Comparison of ENCODE assay signal across 12 cellular contexts in genomic region chr2:98868548-98869271, GRCh38.
DNase-seq lines count a peak whose midpoint lies in the region; ATAC-seq lines count a peak whose summit lies in the region.
"Had no signal": no experiment of that assay in that cellular context is flagged by ENCODE, and none has a peak within 500 bp of the region (broad histone marks: within the 10 kb centered on the region; RNA-seq: fewer than 3 reads in every experiment).

No MANE protein-coding gene starts in this region.

- H3K4me2 ChIP-seq in trophoblast cell (ENCODE audit: low read length): no peak overlapping the region

- no peaks in the 10 kb centered on the region for H3K27me3 ChIP-seq in trophoblast cell (ENCODE audit: insufficient read depth, low read length)
- H3K27me3 ChIP-seq: testis had no signal

- H4K12ac ChIP-seq in trophoblast cell (ENCODE audit: low read depth, low read length): no peak overlapping the region

- no peak overlapping the region for H3K18ac ChIP-seq in trophoblast cell (ENCODE audit: low read length)

- no peak overlapping the region for H3K27ac ChIP-seq in trophoblast cell (ENCODE audit: low read depth, low read length)
- H3K27ac ChIP-seq: testis had no signal

- H4K91ac ChIP-seq in trophoblast cell (ENCODE audit: low read depth, low read length): no peak overlapping the region

- peaks cover 0 to 2% of the 10 kb centered on the region in 2 donors for H3K9me3 Mint-ChIP-seq in effector memory CD8-positive, alpha-beta T cell
- H3K9me3 Mint-ChIP-seq: nephron had no signal

- no peak overlapping the region for H4K8ac ChIP-seq in trophoblast cell (ENCODE audit: low read depth, low read length)

- H2BK12ac ChIP-seq in trophoblast cell (ENCODE audit: low read length): no peak overlapping the region

- WGBS in trophoblast cell (ENCODE audit: extremely low coverage, insufficient coverage, insufficient read length): no CpG with 5 or more reads among the region's 10 CpGs

- H2AK5ac ChIP-seq in trophoblast cell (ENCODE audit: low read length): no peak overlapping the region

- H3K4me3 Mint-ChIP-seq in effector memory CD8-positive, alpha-beta T cell: peak overlapping the region; percentile 72 to 84
- H3K4me3 Mint-ChIP-seq: nephron had no signal

- no peak overlapping the region for H3K4ac ChIP-seq in trophoblast cell (ENCODE audit: low read depth, low read length)

- DNase-seq in HuH-7 (ENCODE audit: low spot score) (peak; percentile 61), NCI-H748 (lab: John Stamatoyannopoulos, UW; ENCODE audit: unreplicated experiment) (peak; percentile 62), trophoblast cell (peak; percentile 42 to 70), DMS 273 treated with DMSO at 0.1 percent for 48 hours (lab: John Stamatoyannopoulos, UW) (no peak)
- no peak for DNase-seq in effector memory CD8-positive, alpha-beta T cell
- no peak for DNase-seq in activated naive CD4-positive, alpha-beta T cell treated with anti-CD3 and anti-CD28 coated beads, Interleukin-2, amount 50 U/mL, for 16 hours
- DNase-seq: activated CD8-positive, alpha-beta memory T cell treated with anti-CD3 and anti-CD28 coated beads, Interleukin-2, amount 10 ng/mL, durations not matched to agents 7 days and 5 days; foreskin melanocyte had no signal

- H3K79me1 ChIP-seq in trophoblast cell (ENCODE audit: low read length): no peaks in the 10 kb centered on the region

- H3K4me1 ChIP-seq in trophoblast cell (ENCODE audit: control insufficient read depth in 1 of 2, insufficient read depth in 2 of 2, low read length in 2 of 2): no peaks in the 10 kb centered on the region

- H3K23ac ChIP-seq in trophoblast cell (ENCODE audit: low read length): no peak overlapping the region

- peaks cover 4% of the 10 kb centered on the region for H3K9me3 ChIP-seq in trophoblast cell (ENCODE audit: insufficient read depth, low read depth, low read length)
- H3K9me3 ChIP-seq: testis had no signal

- H3K36me3 Mint-ChIP-seq in effector memory CD8-positive, alpha-beta T cell (ENCODE audit: insufficient read depth): no peaks in the 10 kb centered on the region
- H3K36me3 Mint-ChIP-seq: IgD-negative memory B cell had no signal

- no peaks in the 10 kb centered on the region for H3K79me2 ChIP-seq in trophoblast cell (ENCODE audit: control insufficient read depth, insufficient read depth, low read length, poor library complexity)

- peak overlapping the region in 1 of 2 donors; percentile 90 for H3K27ac Mint-ChIP-seq in effector memory CD8-positive, alpha-beta T cell
- H3K27ac Mint-ChIP-seq: IgD-negative memory B cell had no signal

- no peak overlapping the region for H3K9ac ChIP-seq in trophoblast cell (ENCODE audit: low read length)

- no peak overlapping the region for H2BK120ac ChIP-seq in trophoblast cell (ENCODE audit: insufficient read depth, low read length, poor library complexity)

- no peak overlapping the region for H3K14ac ChIP-seq in trophoblast cell (ENCODE audit: low read length)

- H2BK5ac ChIP-seq in trophoblast cell (ENCODE audit: low read depth, low read length, poor library complexity): no peak overlapping the region

- H3K4me3 ChIP-seq in trophoblast cell (ENCODE audit: low read depth, low read length): no peak overlapping the region
- H3K4me3 ChIP-seq: testis had no signal

- no peaks in the 10 kb centered on the region for H3K36me3 ChIP-seq in trophoblast cell (ENCODE audit: control insufficient read depth in 1 of 2, insufficient read depth in 2 of 2, low read length in 2 of 2)

- no peak for ATAC-seq in effector memory CD8-positive, alpha-beta T cell (replicated peaks)
- no peak for ATAC-seq in GM21786 (IDR thresholded peaks at IDR 0.05; ENCODE audit: unreplicated experiment)

- H3K4me1 Mint-ChIP-seq in effector memory CD8-positive, alpha-beta T cell (ENCODE audit: low read depth in 2 of 2): peaks cover 8 to 11% of the 10 kb centered on the region in 2 donors

- no peak overlapping the region for H2AFZ ChIP-seq in trophoblast cell (ENCODE audit: insufficient read depth, low read length, poor library complexity)

- peaks cover 0 to 30% of the 10 kb centered on the region in 2 donors for H3K27me3 Mint-ChIP-seq in effector memory CD8-positive, alpha-beta T cell

Comparison
In these comparisons a context has a peak if more than half of its experiments do, and no peak if none do; other contexts are left out.
1. DNase-seq: peak in HuH-7 (single experiment), NCI-H748 (single experiment) and trophoblast cell (2 of 2); none in effector memory CD8-positive, alpha-beta T cell (0 of 3), DMS 273 treated with DMSO at 0.1 percent for 48 hours (single experiment) and activated naive CD4-positive, alpha-beta T cell treated with anti-CD3 and anti-CD28 coated beads, Interleukin-2, amount 50 U/mL, for 16 hours (single experiment).